ENCODE assay signal across 25 cellular contexts in genomic region chr1:83958704-83959103, GRCh38.
"Had no signal": no experiment of that assay in that cellular context is flagged by ENCODE, and none has a peak within 500 bp of the region (broad histone marks: within the 10 kb centered on the region; RNA-seq: fewer than 3 reads in every experiment).

No MANE protein-coding gene starts in this region.

- DNase-seq: activated CD4-positive, alpha-beta T cell treated with anti-CD3 and anti-CD28 coated beads for 48 hours; activated CD4-positive, alpha-beta T cell treated with anti-CD3 and anti-CD28 coated beads, Interleukin-2, amount 50 U/mL, for 4 hours; activated CD8-positive, alpha-beta memory T cell treated with anti-CD3 and anti-CD28 coated beads, Interleukin-2, amount 50 U/mL, for 48 hours; activated CD8-positive, alpha-beta T cell treated with anti-CD3 and anti-CD28 coated beads, Interleukin-2, amount 10 ng/mL, durations not matched to agents 7 days and 5 days; activated naive CD4-positive, alpha-beta T cell treated with anti-CD3 and anti-CD28 coated beads, Interleukin-2, amount 50 U/mL, for 16 hours; activated naive CD8-positive, alpha-beta T cell treated with anti-CD3 and anti-CD28 coated beads, Interleukin-2, amount 10 ng/mL, durations not matched to agents 7 days and 5 days; activated T-cell treated with anti-CD3 and anti-CD28 coated beads, Interleukin-2, amount 50 U/mL, for 1 hour; adrenal gland; brain microvascular endothelial cell; central memory CD4-positive, alpha-beta T cell; Kasumi-1; KBM-7; NCI-H1105 treated with DMSO at 0.1 percent for 48 hours; NCI-H187 treated with DMSO at 0.1 percent for 48 hours; NCI-H2081 treated with DMSO at 0.1 percent for 48 hours; NCI-H446; NCI-H524; PC-3; SHP77; SW 1271 had no signal

- H3K36me3 Mint-ChIP-seq: activated naive CD8-positive, alpha-beta T cell treated with anti-CD3 and anti-CD28 coated beads, Interleukin-2, amount 10 ng/mL, durations not matched to agents 7 days and 5 days had no signal

- H3K27ac ChIP-seq: adrenal gland, brain microvascular endothelial cell, SJSA1 had no signal

- H3K27ac Mint-ChIP-seq: activated CD8-positive, alpha-beta T cell treated with anti-CD3 and anti-CD28 coated beads, Interleukin-2, amount 10 ng/mL, durations not matched to agents 7 days and 5 days; activated naive CD8-positive, alpha-beta T cell treated with anti-CD3 and anti-CD28 coated beads, Interleukin-2, amount 10 ng/mL, durations not matched to agents 7 days and 5 days; T-helper 1 cell treated with Interleukin-12 subunit alpha and Interleukin-12 subunit beta and Interleukin-4 antibody, amounts not matched to agents 30 μg/mL and 1 μg/mL, for 36 hours had no signal

- FAIRE-seq: RCC 7860 had no signal

- H3K27me3 ChIP-seq: adrenal gland, brain microvascular endothelial cell, SJSA1 had no signal

- H3K4me1 Mint-ChIP-seq: activated naive CD8-positive, alpha-beta T cell treated with anti-CD3 and anti-CD28 coated beads, Interleukin-2, amount 10 ng/mL, durations not matched to agents 7 days and 5 days had no signal

- H3K9me3 Mint-ChIP-seq: activated naive CD8-positive, alpha-beta T cell treated with anti-CD3 and anti-CD28 coated beads, Interleukin-2, amount 10 ng/mL, durations not matched to agents 7 days and 5 days; T-helper 1 cell treated with Interleukin-12 subunit alpha and Interleukin-12 subunit beta and Interleukin-4 antibody, amounts not matched to agents 30 μg/mL and 1 μg/mL, for 36 hours had no signal

- ATAC-seq: activated CD4-positive, CD25-positive, alpha-beta regulatory T cell treated with anti-CD3 and anti-CD28 coated beads, Interleukin-2, amount 50 U/mL, for 24 hours; activated CD8-positive, alpha-beta T cell treated with anti-CD3 and anti-CD28 coated beads, Interleukin-2, amount 10 ng/mL, durations not matched to agents 7 days and 5 days; PC-3; SK-N-SH treated with all-trans-retinoic acid at 6 μM for 48 hours had no signal

- H3K4me3 Mint-ChIP-seq: activated CD8-positive, alpha-beta T cell treated with anti-CD3 and anti-CD28 coated beads, Interleukin-2, amount 10 ng/mL, durations not matched to agents 7 days and 5 days; activated naive CD8-positive, alpha-beta T cell treated with anti-CD3 and anti-CD28 coated beads, Interleukin-2, amount 10 ng/mL, durations not matched to agents 7 days and 5 days; T-helper 1 cell treated with Interleukin-12 subunit alpha and Interleukin-12 subunit beta and Interleukin-4 antibody, amounts not matched to agents 30 μg/mL and 1 μg/mL, for 36 hours had no signal
